ENCODE assay signal across 1 cellular context in genomic region chr3:52043750-52044149, GRCh38.
TF ChIP-seq lines count a peak whose summit lies in the region.

No MANE protein-coding gene starts in this region.

TF ChIP-seq in K562, 482 proteins besides CTCF, POLR2A, EP300 and RAD21:
- TF ChIP-seq SAFB (IDR thresholded peaks at IDR 0.05; ENCODE audit: borderline replicate concordance, low read depth, low read length) = no peak
- TF ChIP-seq ZNF551 (CRISPR knock-in tag; IDR thresholded peaks at IDR 0.05) = no peak
- TF ChIP-seq ZBTB5 (IDR thresholded peaks at IDR 0.05) = no peak
- TF ChIP-seq TCF3 (CRISPR knock-in tag; IDR thresholded peaks at IDR 0.05) = peak; percentile 37
- TF ChIP-seq CBFA2T3 (IDR thresholded peaks at IDR 0.05) = peak; percentile 56
- TF ChIP-seq CHD2 (IDR thresholded peaks at IDR 0.05; ENCODE audit: low read depth, low read length) = no peak
- TF ChIP-seq CBFA2T2 (conservative IDR thresholded peaks at IDR 0.05) = peak; percentile 19; the same call in 1 of the 2 replicates
